ENCODE assay signal across 8 cellular contexts in the genomic region with DNA sequence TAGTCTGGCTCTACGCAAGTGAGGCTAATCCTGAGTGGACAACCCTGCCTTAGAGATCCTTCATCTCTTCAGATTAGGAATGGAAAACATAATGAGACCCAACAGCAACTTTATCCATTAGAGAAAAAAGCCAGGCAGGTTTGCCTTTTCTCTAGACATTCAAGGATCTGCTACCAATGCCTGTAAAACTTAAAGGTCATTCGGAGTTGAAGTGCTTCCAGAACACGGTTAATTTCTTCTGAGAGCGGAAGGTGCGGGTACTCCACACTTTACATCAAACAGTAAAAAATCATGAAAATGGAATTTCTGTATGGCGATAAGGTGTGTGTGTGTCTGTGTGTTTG.
A peak's percentile ranks its signal among the peaks of the same experiment; 100 is the strongest.
DNase-seq lines count a peak whose midpoint lies in the region; ATAC-seq, FAIRE-seq and TF ChIP-seq lines count a peak whose summit lies in the region.

No MANE protein-coding gene starts in this region.

- no peak overlapping the region for H3K27ac ChIP-seq in SJSA1

- peak overlapping the region; percentile 48 for H3K27ac Mint-ChIP-seq in glutamatergic neuron (ENCODE audit: unreplicated experiment)

- H3K4me1 Mint-ChIP-seq in glutamatergic neuron (ENCODE audit: low read depth, unreplicated experiment): peaks cover 5% of the 10 kb centered on the region

- H3K9me3 ChIP-seq in SJSA1 (replicated peaks) (no peaks in the 10 kb centered on the region), skeletal muscle satellite cell (replicated peaks; ENCODE audit: low read length) (no peaks in the 10 kb centered on the region)

- no peaks in the 10 kb centered on the region for H3K9me3 Mint-ChIP-seq in glutamatergic neuron (ENCODE audit: unreplicated experiment)

- peak overlapping the region; percentile 87 for H3K4me3 Mint-ChIP-seq in glutamatergic neuron (ENCODE audit: unreplicated experiment)

- FAIRE-seq in RCC 7860 (lab: Jason Lieb, UNC): no peak

- peaks cover 6% of the 10 kb centered on the region for H3K27me3 Mint-ChIP-seq in glutamatergic neuron (ENCODE audit: unreplicated experiment)

- H3K4me1 ChIP-seq in SJSA1 (replicated peaks) (peaks cover 10% of the 10 kb centered on the region), skeletal muscle satellite cell (ENCODE audit: control insufficient read depth, insufficient read depth, low read length) (peaks cover 13% of the 10 kb centered on the region)

- peak overlapping the region; percentile 92 for H3K9ac ChIP-seq in skeletal muscle satellite cell (ENCODE audit: low read depth, low read length)

- H3K27me3 ChIP-seq in SJSA1 (replicated peaks) (no peaks in the 10 kb centered on the region), skeletal muscle satellite cell (ENCODE audit: control insufficient read depth, insufficient read depth, low read length) (no peaks in the 10 kb centered on the region)

- TF ChIP-seq CTCF in glutamatergic neuron (IDR thresholded peaks at IDR 0.05; ENCODE audit: partially characterized antibody, unreplicated experiment): no peak

- H3K36me3 Mint-ChIP-seq in glutamatergic neuron (ENCODE audit: unreplicated experiment): no peaks in the 10 kb centered on the region

- DNase-seq in SJSA1 (ENCODE audit: low read depth in 1 of 2, low spot score in 2 of 2) (no peak), glutamatergic neuron (no peak), SHP77 (lab: John Stamatoyannopoulos, UW) (no peak), SKM-1 treated with dmso at 0.1 percent for 144 hours (lab: John Stamatoyannopoulos, UW; ENCODE audit: unreplicated experiment) (no peak), RCC 7860 (ENCODE audit: low spot score) (no peak)

- peaks cover 10% of the 10 kb centered on the region for H3K36me3 ChIP-seq in SJSA1
- H3K36me3 ChIP-seq in skeletal muscle satellite cell (ENCODE audit: insufficient read depth, low read length): no peaks in the 10 kb centered on the region

- ATAC-seq in GM18502 (IDR thresholded peaks at IDR 0.05; ENCODE audit: poor library complexity, unreplicated experiment) (peak; percentile 0), esophagus mucosa (no peak)

- peak overlapping the region; percentile 98 for H3K4me3 ChIP-seq in SJSA1
- peak overlapping the region; percentile 91 for H3K4me3 ChIP-seq in skeletal muscle satellite cell (ENCODE audit: low read length)

- peak overlapping the region; percentile 82 for H3K4me2 ChIP-seq in skeletal muscle satellite cell (ENCODE audit: low read length)
